1 cellular context compared by ENCODE assay signal in genomic region chr15:75738647-75739325, GRCh38.
TF ChIP-seq lines count a peak whose summit lies in the region.

No MANE protein-coding gene starts in this region.

TF ChIP-seq in K562, 482 proteins besides CTCF, POLR2A, EP300 and RAD21 (continued from another document):
- TF ChIP-seq RCOR1 (IDR thresholded peaks at IDR 0.05; ENCODE audit: borderline replicate concordance in 1 of 2, low read depth in 2 of 2, low read length in 2 of 2) (peak in 1 of 2 experiments; percentile 28; a peak in 1 of 4 replicates), MTA3 (IDR thresholded peaks at IDR 0.05; ENCODE audit: borderline replicate concordance) (peak; percentile 51; the same call in 1 of the 2 replicates), MCM3 (IDR thresholded peaks at IDR 0.05) (no peak), SAFB (IDR thresholded peaks at IDR 0.05; ENCODE audit: borderline replicate concordance, low read depth, low read length) (0 out of 2 replicates have a peak, but pooled peaks have one; percentile 12), ZFP1 (CRISPR knock-in tag; IDR thresholded peaks at IDR 0.05) (no peak), ZKSCAN1 (IDR thresholded peaks at IDR 0.05; ENCODE audit: low read depth, low read length) (no peak), KLF13 (tag; IDR thresholded peaks at IDR 0.05; ENCODE audit: borderline replicate concordance, low read depth) (peak; percentile 27; the same call in 1 of the 2 replicates), TFAM (CRISPR knock-in tag; conservative IDR thresholded peaks at IDR 0.05) (no peak), CBFB (CRISPR knock-in tag; IDR thresholded peaks at IDR 0.05) (peak; percentile 70; the same call in 1 of the 2 replicates), DIDO1 (tag; IDR thresholded peaks at IDR 0.05; ENCODE audit: low read depth) (0 out of 2 replicates have a peak, but pooled peaks have one; percentile 64), ZNF668 (CRISPR knock-in tag; IDR thresholded peaks at IDR 0.05) (no peak), EP400 (IDR thresholded peaks at IDR 0.05) (peak; percentile 90), MEF2D (tag; conservative IDR thresholded peaks at IDR 0.05; ENCODE audit: low read depth) (no peak), ZBTB33 (CRISPR knock-in tag; IDR thresholded peaks at IDR 0.05) (peak; percentile 69; the same call in 1 of the 2 replicates), FOSL1 (tag; conservative IDR thresholded peaks at IDR 0.05) (no peak; the same call in 1 of the 2 replicates), ETV1 (tag; conservative IDR thresholded peaks at IDR 0.05; ENCODE audit: low read depth) (0 out of 2 replicates have a peak, but pooled peaks have one; percentile 12), SAP30 (IDR thresholded peaks at IDR 0.05; ENCODE audit: borderline replicate concordance, insufficient read depth, low read depth, low read length, poor library complexity, severe bottlenecking) (no peak), ZNF232 (CRISPR knock-in tag; IDR thresholded peaks at IDR 0.05) (peak; percentile 73; the same call in 1 of the 2 replicates), BHLHE40 (IDR thresholded peaks at IDR 0.05; ENCODE audit: low read length) (peak; percentile 77), RB1 (IDR thresholded peaks at IDR 0.05; ENCODE audit: low read depth) (peak; percentile 44; the same call in 1 of the 2 replicates), ZNF197 (CRISPR knock-in tag; IDR thresholded peaks at IDR 0.05; ENCODE audit: low read depth) (no peak), ZNF431 (CRISPR knock-in tag; IDR thresholded peaks at IDR 0.05) (peak; percentile 87), NFATC3 (IDR thresholded peaks at IDR 0.05) (no peak), RAD51 (IDR thresholded peaks at IDR 0.05; ENCODE audit: borderline replicate concordance, low read depth) (peak; percentile 77), KDM2B (CRISPR knock-in tag; IDR thresholded peaks at IDR 0.05) (no peak), ZBTB26 (CRISPR knock-in tag; IDR thresholded peaks at IDR 0.05) (no peak), SMARCB1 (IDR thresholded peaks at IDR 0.05; ENCODE audit: insufficient read length, low read depth) (no peak)
